In the genomic region with DNA sequence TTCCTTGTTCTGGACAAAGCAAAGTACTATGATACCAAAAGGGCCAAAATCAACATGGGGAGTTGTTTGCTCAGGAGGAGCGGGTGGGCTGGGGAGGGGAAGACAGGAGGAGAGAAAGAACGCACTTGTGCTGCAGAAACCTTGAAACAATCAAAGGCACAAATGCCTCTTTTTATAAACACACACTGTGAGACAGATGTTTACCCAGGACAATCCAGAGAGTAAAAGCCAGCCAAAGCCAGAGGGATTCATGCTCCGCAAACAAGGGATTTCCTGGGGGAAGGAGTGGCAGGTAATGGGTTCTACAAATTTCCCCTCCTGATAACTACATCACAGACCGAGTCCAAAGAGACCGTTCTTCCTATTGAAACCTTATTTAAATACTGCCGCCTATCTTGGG, we compare ENCODE assay signal across 1 cellular context.
A peak's percentile ranks its signal among the peaks of the same experiment; 100 is the strongest.
TF ChIP-seq lines count a peak whose summit lies in the region.

No MANE protein-coding gene starts in this region.

TF ChIP-seq in HepG2, 621 proteins besides CTCF, POLR2A, EP300 and RAD21 (continued from another document and continues in another):
- TF ChIP-seq ZNF674 (CRISPR knock-in tag; IDR thresholded peaks at IDR 0.05; ENCODE audit: low read depth) (no peak), ZNF256 (CRISPR knock-in tag; conservative IDR thresholded peaks at IDR 0.05) (no peak), NCOA2 (CRISPR knock-in tag; IDR thresholded peaks at IDR 0.05) (peak; percentile 88), ZNF83 (CRISPR knock-in tag; IDR thresholded peaks at IDR 0.05; ENCODE audit: borderline replicate concordance) (no peak), NPAS2 (CRISPR knock-in tag; IDR thresholded peaks at IDR 0.05; ENCODE audit: borderline replicate concordance) (no peak), ZNF558 (CRISPR knock-in tag; IDR thresholded peaks at IDR 0.05; ENCODE audit: borderline replicate concordance) (no peak), DR1 (CRISPR knock-in tag; IDR thresholded peaks at IDR 0.05) (no peak), ATAD3A (CRISPR knock-in tag; IDR thresholded peaks at IDR 0.05) (no peak), ZBTB7A (CRISPR knock-in tag; IDR thresholded peaks at IDR 0.05) (no peak), ZNF570 (CRISPR knock-in tag; IDR thresholded peaks at IDR 0.05; ENCODE audit: borderline replicate concordance) (no peak), EED (CRISPR knock-in tag; IDR thresholded peaks at IDR 0.05) (no peak), ZNF720 (CRISPR knock-in tag; IDR thresholded peaks at IDR 0.05) (no peak), ZFP90 (CRISPR knock-in tag; IDR thresholded peaks at IDR 0.05; ENCODE audit: borderline replicate concordance) (no peak), PRPF4 (IDR thresholded peaks at IDR 0.05; ENCODE audit: low read depth, low read length, poor library complexity, severe bottlenecking) (no peak), ZFP82 (CRISPR knock-in tag; IDR thresholded peaks at IDR 0.05; ENCODE audit: borderline replicate concordance) (no peak), GATAD1 (CRISPR knock-in tag; IDR thresholded peaks at IDR 0.05) (no peak), ZNF782 (CRISPR knock-in tag; IDR thresholded peaks at IDR 0.05; ENCODE audit: borderline replicate concordance) (no peak), TEAD2 (CRISPR knock-in tag; IDR thresholded peaks at IDR 0.05) (no peak), NR2F2 (IDR thresholded peaks at IDR 0.05; ENCODE audit: borderline replicate concordance, low read depth) (peak; percentile 42; the same call in 1 of the 2 replicates), PTBP1 (IDR thresholded peaks at IDR 0.05; ENCODE audit: low read depth, low read length, poor library complexity, severe bottlenecking) (no peak), KLF12 (CRISPR knock-in tag; IDR thresholded peaks at IDR 0.05; ENCODE audit: borderline replicate concordance) (0 out of 2 replicates have a peak, but pooled peaks have one; percentile 21), SIN3A (IDR thresholded peaks at IDR 0.05; ENCODE audit: borderline replicate concordance, low read depth, low read length) (no peak), ZBTB8A (CRISPR knock-in tag; IDR thresholded peaks at IDR 0.05; ENCODE audit: borderline replicate concordance, low read depth) (no peak), ZFP36 (IDR thresholded peaks at IDR 0.05; ENCODE audit: borderline replicate concordance, low read depth, low read length, partially characterized antibody) (no peak), PHB2 (IDR thresholded peaks at IDR 0.05; ENCODE audit: partially characterized antibody) (no peak), BRD4 (CRISPR knock-in tag; IDR thresholded peaks at IDR 0.05) (no peak)
- TF ChIP-seq, protein P1, sequence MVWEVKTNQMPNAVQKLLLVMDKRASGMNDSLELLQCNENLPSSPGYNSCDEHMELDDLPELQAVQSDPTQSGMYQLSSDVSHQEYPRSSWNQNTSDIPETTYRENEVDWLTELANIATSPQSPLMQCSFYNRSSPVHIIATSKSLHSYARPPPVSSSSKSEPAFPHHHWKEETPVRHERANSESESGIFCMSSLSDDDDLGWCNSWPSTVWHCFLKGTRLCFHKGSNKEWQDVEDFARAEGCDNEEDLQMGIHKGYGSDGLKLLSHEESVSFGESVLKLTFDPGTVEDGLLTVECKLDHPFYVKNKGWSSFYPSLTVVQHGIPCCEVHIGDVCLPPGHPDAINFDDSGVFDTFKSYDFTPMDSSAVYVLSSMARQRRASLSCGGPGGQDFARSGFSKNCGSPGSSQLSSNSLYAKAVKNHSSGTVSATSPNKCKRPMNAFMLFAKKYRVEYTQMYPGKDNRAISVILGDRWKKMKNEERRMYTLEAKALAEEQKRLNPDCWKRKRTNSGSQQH (CRISPR knock-in tag; IDR thresholded peaks at IDR 0.05; ENCODE audit: low read depth): no peak
- TF ChIP-seq, protein P2, sequence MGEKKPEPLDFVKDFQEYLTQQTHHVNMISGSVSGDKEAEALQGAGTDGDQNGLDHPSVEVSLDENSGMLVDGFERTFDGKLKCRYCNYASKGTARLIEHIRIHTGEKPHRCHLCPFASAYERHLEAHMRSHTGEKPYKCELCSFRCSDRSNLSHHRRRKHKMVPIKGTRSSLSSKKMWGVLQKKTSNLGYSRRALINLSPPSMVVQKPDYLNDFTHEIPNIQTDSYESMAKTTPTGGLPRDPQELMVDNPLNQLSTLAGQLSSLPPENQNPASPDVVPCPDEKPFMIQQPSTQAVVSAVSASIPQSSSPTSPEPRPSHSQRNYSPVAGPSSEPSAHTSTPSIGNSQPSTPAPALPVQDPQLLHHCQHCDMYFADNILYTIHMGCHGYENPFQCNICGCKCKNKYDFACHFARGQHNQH (CRISPR knock-in tag; IDR thresholded peaks at IDR 0.05): 0 out of 2 replicates have a peak, but pooled peaks have one; percentile 16
- TF ChIP-seq, protein P3, sequence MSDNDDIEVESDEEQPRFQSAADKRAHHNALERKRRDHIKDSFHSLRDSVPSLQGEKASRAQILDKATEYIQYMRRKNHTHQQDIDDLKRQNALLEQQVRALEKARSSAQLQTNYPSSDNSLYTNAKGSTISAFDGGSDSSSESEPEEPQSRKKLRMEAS (IDR thresholded peaks at IDR 0.05): no peak
- TF ChIP-seq, protein P4, sequence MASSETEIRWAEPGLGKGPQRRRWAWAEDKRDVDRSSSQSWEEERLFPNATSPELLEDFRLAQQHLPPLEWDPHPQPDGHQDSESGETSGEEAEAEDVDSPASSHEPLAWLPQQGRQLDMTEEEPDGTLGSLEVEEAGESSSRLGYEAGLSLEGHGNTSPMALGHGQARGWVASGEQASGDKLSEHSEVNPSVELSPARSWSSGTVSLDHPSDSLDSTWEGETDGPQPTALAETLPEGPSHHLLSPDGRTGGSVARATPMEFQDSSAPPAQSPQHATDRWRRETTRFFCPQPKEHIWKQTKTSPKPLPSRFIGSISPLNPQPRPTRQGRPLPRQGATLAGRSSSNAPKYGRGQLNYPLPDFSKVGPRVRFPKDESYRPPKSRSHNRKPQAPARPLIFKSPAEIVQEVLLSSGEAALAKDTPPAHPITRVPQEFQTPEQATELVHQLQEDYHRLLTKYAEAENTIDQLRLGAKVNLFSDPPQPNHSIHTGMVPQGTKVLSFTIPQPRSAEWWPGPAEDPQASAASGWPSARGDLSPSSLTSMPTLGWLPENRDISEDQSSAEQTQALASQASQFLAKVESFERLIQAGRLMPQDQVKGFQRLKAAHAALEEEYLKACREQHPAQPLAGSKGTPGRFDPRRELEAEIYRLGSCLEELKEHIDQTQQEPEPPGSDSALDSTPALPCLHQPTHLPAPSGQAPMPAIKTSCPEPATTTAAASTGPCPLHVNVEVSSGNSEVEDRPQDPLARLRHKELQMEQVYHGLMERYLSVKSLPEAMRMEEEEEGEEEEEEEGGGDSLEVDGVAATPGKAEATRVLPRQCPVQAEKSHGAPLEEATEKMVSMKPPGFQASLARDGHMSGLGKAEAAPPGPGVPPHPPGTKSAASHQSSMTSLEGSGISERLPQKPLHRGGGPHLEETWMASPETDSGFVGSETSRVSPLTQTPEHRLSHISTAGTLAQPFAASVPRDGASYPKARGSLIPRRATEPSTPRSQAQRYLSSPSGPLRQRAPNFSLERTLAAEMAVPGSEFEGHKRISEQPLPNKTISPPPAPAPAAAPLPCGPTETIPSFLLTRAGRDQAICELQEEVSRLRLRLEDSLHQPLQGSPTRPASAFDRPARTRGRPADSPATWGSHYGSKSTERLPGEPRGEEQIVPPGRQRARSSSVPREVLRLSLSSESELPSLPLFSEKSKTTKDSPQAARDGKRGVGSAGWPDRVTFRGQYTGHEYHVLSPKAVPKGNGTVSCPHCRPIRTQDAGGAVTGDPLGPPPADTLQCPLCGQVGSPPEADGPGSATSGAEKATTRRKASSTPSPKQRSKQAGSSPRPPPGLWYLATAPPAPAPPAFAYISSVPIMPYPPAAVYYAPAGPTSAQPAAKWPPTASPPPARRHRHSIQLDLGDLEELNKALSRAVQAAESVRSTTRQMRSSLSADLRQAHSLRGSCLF (CRISPR knock-in tag; IDR thresholded peaks at IDR 0.05; ENCODE audit: borderline replicate concordance): no peak
- TF ChIP-seq, protein P5, sequence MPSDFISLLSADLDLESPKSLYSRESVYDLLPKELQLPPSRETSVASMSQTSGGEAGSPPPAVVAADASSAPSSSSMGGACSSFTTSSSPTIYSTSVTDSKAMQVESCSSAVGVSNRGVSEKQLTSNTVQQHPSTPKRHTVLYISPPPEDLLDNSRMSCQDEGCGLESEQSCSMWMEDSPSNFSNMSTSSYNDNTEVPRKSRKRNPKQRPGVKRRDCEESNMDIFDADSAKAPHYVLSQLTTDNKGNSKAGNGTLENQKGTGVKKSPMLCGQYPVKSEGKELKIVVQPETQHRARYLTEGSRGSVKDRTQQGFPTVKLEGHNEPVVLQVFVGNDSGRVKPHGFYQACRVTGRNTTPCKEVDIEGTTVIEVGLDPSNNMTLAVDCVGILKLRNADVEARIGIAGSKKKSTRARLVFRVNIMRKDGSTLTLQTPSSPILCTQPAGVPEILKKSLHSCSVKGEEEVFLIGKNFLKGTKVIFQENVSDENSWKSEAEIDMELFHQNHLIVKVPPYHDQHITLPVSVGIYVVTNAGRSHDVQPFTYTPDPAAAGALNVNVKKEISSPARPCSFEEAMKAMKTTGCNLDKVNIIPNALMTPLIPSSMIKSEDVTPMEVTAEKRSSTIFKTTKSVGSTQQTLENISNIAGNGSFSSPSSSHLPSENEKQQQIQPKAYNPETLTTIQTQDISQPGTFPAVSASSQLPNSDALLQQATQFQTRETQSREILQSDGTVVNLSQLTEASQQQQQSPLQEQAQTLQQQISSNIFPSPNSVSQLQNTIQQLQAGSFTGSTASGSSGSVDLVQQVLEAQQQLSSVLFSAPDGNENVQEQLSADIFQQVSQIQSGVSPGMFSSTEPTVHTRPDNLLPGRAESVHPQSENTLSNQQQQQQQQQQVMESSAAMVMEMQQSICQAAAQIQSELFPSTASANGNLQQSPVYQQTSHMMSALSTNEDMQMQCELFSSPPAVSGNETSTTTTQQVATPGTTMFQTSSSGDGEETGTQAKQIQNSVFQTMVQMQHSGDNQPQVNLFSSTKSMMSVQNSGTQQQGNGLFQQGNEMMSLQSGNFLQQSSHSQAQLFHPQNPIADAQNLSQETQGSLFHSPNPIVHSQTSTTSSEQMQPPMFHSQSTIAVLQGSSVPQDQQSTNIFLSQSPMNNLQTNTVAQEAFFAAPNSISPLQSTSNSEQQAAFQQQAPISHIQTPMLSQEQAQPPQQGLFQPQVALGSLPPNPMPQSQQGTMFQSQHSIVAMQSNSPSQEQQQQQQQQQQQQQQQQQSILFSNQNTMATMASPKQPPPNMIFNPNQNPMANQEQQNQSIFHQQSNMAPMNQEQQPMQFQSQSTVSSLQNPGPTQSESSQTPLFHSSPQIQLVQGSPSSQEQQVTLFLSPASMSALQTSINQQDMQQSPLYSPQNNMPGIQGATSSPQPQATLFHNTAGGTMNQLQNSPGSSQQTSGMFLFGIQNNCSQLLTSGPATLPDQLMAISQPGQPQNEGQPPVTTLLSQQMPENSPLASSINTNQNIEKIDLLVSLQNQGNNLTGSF (CRISPR knock-in tag; IDR thresholded peaks at IDR 0.05): no peak
- TF ChIP-seq, protein P6, sequence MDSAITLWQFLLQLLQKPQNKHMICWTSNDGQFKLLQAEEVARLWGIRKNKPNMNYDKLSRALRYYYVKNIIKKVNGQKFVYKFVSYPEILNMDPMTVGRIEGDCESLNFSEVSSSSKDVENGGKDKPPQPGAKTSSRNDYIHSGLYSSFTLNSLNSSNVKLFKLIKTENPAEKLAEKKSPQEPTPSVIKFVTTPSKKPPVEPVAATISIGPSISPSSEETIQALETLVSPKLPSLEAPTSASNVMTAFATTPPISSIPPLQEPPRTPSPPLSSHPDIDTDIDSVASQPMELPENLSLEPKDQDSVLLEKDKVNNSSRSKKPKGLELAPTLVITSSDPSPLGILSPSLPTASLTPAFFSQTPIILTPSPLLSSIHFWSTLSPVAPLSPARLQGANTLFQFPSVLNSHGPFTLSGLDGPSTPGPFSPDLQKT (CRISPR knock-in tag; IDR thresholded peaks at IDR 0.05; ENCODE audit: borderline replicate concordance): no peak
- TF ChIP-seq, protein P7, sequence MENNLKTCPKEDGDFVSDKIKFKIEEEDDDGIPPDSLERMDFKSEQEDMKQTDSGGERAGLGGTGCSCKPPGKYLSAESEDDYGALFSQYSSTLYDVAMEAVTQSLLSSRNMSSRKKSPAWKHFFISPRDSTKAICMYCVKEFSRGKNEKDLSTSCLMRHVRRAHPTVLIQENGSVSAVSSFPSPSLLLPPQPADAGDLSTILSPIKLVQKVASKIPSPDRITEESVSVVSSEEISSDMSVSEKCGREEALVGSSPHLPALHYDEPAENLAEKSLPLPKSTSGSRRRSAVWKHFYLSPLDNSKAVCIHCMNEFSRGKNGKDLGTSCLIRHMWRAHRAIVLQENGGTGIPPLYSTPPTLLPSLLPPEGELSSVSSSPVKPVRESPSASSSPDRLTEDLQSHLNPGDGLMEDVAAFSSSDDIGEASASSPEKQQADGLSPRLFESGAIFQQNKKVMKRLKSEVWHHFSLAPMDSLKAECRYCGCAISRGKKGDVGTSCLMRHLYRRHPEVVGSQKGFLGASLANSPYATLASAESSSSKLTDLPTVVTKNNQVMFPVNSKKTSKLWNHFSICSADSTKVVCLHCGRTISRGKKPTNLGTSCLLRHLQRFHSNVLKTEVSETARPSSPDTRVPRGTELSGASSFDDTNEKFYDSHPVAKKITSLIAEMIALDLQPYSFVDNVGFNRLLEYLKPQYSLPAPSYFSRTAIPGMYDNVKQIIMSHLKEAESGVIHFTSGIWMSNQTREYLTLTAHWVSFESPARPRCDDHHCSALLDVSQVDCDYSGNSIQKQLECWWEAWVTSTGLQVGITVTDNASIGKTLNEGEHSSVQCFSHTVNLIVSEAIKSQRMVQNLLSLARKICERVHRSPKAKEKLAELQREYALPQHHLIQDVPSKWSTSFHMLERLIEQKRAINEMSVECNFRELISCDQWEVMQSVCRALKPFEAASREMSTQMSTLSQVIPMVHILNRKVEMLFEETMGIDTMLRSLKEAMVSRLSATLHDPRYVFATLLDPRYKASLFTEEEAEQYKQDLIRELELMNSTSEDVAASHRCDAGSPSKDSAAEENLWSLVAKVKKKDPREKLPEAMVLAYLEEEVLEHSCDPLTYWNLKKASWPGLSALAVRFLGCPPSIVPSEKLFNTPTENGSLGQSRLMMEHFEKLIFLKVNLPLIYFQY (CRISPR knock-in tag; IDR thresholded peaks at IDR 0.05; ENCODE audit: borderline replicate concordance): no peak
- TF ChIP-seq, protein P8, sequence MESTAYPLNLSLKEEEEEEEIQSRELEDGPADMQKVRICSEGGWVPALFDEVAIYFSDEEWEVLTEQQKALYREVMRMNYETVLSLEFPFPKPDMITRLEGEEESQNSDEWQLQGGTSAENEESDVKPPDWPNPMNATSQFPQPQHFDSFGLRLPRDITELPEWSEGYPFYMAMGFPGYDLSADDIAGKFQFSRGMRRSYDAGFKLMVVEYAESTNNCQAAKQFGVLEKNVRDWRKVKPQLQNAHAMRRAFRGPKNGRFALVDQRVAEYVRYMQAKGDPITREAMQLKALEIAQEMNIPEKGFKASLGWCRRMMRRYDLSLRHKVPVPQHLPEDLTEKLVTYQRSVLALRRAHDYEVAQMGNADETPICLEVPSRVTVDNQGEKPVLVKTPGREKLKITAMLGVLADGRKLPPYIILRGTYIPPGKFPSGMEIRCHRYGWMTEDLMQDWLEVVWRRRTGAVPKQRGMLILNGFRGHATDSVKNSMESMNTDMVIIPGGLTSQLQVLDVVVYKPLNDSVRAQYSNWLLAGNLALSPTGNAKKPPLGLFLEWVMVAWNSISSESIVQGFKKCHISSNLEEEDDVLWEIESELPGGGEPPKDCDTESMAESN (CRISPR knock-in tag; conservative IDR thresholded peaks at IDR 0.05): no peak
- TF ChIP-seq, protein P9, sequence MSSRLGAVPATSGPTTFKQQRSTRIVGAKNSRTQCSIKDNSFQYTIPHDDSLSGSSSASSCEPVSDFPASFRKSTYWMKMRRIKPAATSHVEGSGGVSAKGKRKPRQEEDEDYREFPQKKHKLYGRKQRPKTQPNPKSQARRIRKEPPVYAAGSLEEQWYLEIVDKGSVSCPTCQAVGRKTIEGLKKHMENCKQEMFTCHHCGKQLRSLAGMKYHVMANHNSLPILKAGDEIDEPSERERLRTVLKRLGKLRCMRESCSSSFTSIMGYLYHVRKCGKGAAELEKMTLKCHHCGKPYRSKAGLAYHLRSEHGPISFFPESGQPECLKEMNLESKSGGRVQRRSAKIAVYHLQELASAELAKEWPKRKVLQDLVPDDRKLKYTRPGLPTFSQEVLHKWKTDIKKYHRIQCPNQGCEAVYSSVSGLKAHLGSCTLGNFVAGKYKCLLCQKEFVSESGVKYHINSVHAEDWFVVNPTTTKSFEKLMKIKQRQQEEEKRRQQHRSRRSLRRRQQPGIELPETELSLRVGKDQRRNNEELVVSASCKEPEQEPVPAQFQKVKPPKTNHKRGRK (CRISPR knock-in tag; IDR thresholded peaks at IDR 0.05): no peak
